11 cellular contexts compared by ENCODE assay signal in the genomic region with DNA sequence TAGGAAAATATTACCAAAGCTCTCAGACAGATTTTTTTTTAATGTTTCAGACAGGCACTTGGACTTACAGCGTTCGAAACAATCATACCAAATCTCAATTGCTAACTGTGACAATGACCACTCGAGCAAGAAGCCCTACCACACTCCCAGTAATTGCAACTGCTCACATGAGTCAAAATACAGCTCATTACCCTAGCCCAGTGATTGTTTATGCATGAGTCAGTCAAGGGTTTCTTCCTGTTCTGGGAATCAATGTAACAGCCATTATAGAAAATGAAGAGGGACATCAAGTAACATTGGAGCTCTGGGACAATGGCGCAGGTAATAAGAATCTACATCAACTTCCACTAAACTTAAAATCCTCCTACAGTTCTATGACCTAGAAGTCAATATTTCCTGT. TPM values are rescaled to one million over a fixed set of nuclear protein-coding genes. Genes with fewer than 3 reads are reported as not detected.
DNase-seq lines count a peak whose midpoint lies in the region; ATAC-seq and TF ChIP-seq lines count a peak whose summit lies in the region.
"Had no signal": no experiment of that assay in that cellular context is flagged by ENCODE, and none has a peak within 500 bp of the region (broad histone marks: within the 10 kb centered on the region; RNA-seq: fewer than 3 reads in every experiment).

No MANE protein-coding gene starts in this region.

- H3K27me3 Mint-ChIP-seq in Calu3 (ENCODE audit: unreplicated experiment), result no peaks in the 10 kb centered on the region

- in situ Hi-C loops in astrocyte of the spinal cord (cut with HindIII; ENCODE audit: low sequenced_read_pairs), result no loop called here

- H3K36me3 ChIP-seq in tibial artery, result no peaks in the 10 kb centered on the region

- H3K36me3 Mint-ChIP-seq in Calu3 (ENCODE audit: insufficient read depth, unreplicated experiment), result no peaks in the 10 kb centered on the region

- CTCF ChIA-PET in Calu3 (lab: Charles Lee), result interaction anchor here (0.6 to 1.1 kb wide), 3 partner anchors 106 to 133 kb away, joined by 3 to 4 read pairs (median 3); no protein-coding TSS in a partner anchor

- no peak for TF ChIP-seq POLR2A in NB4 (IDR thresholded peaks at IDR 0.05; ENCODE audit: extremely low read depth, insufficient read length)

- intact Hi-C loops in Calu3 (cut with micrococcal nuclease; ENCODE audit: unreplicated experiment), result no loop called here
- intact Hi-C loops in left colon (cut with DNase I, micrococcal nuclease), result no loop called here
- intact Hi-C loops in tibial artery (cut with DNase I; ENCODE audit: low total_unique reads), result no loop called here

- peak; percentile 57 for ATAC-seq in left colon
- no peak for ATAC-seq in HG03432 (IDR thresholded peaks at IDR 0.05; ENCODE audit: unreplicated experiment)
- no peak for ATAC-seq in HG02938 (IDR thresholded peaks at IDR 0.05; ENCODE audit: unreplicated experiment)

- H3K27me3 ChIP-seq in tibial artery, result no peaks in the 10 kb centered on the region

- no peaks in the 10 kb centered on the region for H3K9me3 ChIP-seq in tibial artery

- H3K4me3 ChIP-seq in NB4 (ENCODE audit: low read depth, low read length) (no peak overlapping the region), astrocyte of the spinal cord (ENCODE audit: low read depth, low read length) (no peak overlapping the region), tibial artery (no peak overlapping the region)

- H3K4me1 Mint-ChIP-seq in Calu3 (ENCODE audit: low read depth, unreplicated experiment), result no peaks in the 10 kb centered on the region

- peak; percentile 26 for DNase-seq in Calu3
- peak; percentile 7 for DNase-seq in NB4 (ENCODE audit: low read depth)
- DNase-seq in astrocyte of the spinal cord (ENCODE audit: low read depth, low spot score), result peak; percentile 75
- DNase-seq in left colon, result no peak
- DNase-seq in NOMO-1 treated with dmso at 0.1 percent for 144 hours (lab: John Stamatoyannopoulos, UW; ENCODE audit: unreplicated experiment), result no peak
- DNase-seq in tibial artery, result no peak
- DNase-seq: activated T-cell treated with anti-CD3 and anti-CD28 coated beads, Interleukin-2, amount 50 U/mL, for 48 hours; NCI-H1930 had no signal

- H3K27ac ChIP-seq in tibial artery, result no peak overlapping the region

- no peak overlapping the region for H3K4me3 Mint-ChIP-seq in Calu3 (ENCODE audit: low read depth, unreplicated experiment)
- H3K4me3 Mint-ChIP-seq: T-helper 2 cell treated with Interferon-gamma antibody and Interleukin-4, amounts not matched to agents 5 μg/mL and 100 μg/mL, for 36 hours had no signal

- H3K9me3 Mint-ChIP-seq in Calu3 (ENCODE audit: low read depth, unreplicated experiment), result no peaks in the 10 kb centered on the region
- H3K9me3 Mint-ChIP-seq: T-helper 2 cell treated with Interferon-gamma antibody and Interleukin-4, amounts not matched to agents 5 μg/mL and 100 μg/mL, for 36 hours had no signal

- H3K4me1 ChIP-seq in tibial artery, result no peaks in the 10 kb centered on the region

- TF ChIP-seq CTCF in Calu3 (IDR thresholded peaks at IDR 0.05; ENCODE audit: unreplicated experiment) (no peak), NB4 (IDR thresholded peaks at IDR 0.05; ENCODE audit: low read depth, low read length) (no peak), astrocyte of the spinal cord (IDR thresholded peaks at IDR 0.05; ENCODE audit: low read depth, low read length) (no peak), tibial artery (IDR thresholded peaks at IDR 0.05) (no peak)

- peak overlapping the region; percentile 40 for H3K27ac Mint-ChIP-seq in Calu3 (ENCODE audit: unreplicated experiment)
- H3K27ac Mint-ChIP-seq: T-helper 2 cell treated with Interferon-gamma antibody and Interleukin-4, amounts not matched to agents 5 μg/mL and 100 μg/mL, for 36 hours had no signal

- no TSS peak for BruUV-seq in Calu3 (replicated peaks; lab: Mats Ljungman, UMichigan)

RNA-seq across cellular contexts. Expression of a gene that starts 56.1 kb away (rescaled TPM):
- 53.4 and 54.6 TPM in 2 replicates for total RNA-seq in Calu3 (2022)
- 100 to 1,000 TPM; 118 to 122 TPM for total RNA-seq in left colon

Comparison
In these comparisons a context has a peak if more than half of its experiments do, and no peak if none do; other contexts are left out.
1. DNase-seq: peak in Calu3 (single experiment), NB4 (single experiment) and astrocyte of the spinal cord (single experiment); none in left colon (0 of 2), NOMO-1 treated with dmso at 0.1 percent for 144 hours (single experiment) and tibial artery (0 of 2).